ENCODE assay signal across 1 cellular context in the genomic region with DNA sequence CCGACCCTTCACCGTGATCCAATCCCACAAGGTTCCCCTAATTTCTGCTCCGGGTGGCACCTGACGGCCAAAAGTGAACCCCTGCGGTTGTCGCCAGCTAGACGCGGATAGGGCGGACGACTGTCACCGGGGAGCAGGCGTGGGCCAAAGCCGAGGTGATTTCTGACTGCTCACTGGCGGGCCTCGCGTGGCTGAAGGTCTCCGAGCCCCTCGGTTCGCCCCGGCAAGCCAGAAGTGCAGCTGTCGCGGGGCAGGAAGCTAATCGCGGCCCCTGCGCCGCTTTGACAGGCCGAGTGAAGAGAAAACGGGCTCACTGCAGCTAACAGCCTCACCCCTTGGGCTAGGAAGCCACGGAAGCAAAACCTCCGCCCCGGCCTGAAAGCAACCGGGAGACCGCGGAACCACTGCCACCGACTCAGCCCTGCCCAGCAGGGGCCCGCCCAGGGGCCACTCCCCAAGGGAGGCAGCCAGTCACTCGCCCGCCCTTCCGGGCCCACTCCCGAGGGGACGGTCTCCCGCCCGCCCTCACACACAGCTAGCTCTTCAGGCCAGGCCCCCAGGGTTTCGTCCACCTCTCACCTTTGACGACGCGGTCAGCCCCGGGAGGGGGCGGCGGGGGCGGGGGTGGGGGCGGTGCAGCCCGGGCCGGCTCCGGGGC.
A peak's percentile ranks its signal among the peaks of the same experiment; 100 is the strongest.
TF ChIP-seq lines count a peak whose summit lies in the region.

No MANE protein-coding gene starts in this region.

TF ChIP-seq in HepG2, 621 proteins besides CTCF, POLR2A, EP300 and RAD21 (continued from another document and continues in another):
- TF ChIP-seq, protein P1, sequence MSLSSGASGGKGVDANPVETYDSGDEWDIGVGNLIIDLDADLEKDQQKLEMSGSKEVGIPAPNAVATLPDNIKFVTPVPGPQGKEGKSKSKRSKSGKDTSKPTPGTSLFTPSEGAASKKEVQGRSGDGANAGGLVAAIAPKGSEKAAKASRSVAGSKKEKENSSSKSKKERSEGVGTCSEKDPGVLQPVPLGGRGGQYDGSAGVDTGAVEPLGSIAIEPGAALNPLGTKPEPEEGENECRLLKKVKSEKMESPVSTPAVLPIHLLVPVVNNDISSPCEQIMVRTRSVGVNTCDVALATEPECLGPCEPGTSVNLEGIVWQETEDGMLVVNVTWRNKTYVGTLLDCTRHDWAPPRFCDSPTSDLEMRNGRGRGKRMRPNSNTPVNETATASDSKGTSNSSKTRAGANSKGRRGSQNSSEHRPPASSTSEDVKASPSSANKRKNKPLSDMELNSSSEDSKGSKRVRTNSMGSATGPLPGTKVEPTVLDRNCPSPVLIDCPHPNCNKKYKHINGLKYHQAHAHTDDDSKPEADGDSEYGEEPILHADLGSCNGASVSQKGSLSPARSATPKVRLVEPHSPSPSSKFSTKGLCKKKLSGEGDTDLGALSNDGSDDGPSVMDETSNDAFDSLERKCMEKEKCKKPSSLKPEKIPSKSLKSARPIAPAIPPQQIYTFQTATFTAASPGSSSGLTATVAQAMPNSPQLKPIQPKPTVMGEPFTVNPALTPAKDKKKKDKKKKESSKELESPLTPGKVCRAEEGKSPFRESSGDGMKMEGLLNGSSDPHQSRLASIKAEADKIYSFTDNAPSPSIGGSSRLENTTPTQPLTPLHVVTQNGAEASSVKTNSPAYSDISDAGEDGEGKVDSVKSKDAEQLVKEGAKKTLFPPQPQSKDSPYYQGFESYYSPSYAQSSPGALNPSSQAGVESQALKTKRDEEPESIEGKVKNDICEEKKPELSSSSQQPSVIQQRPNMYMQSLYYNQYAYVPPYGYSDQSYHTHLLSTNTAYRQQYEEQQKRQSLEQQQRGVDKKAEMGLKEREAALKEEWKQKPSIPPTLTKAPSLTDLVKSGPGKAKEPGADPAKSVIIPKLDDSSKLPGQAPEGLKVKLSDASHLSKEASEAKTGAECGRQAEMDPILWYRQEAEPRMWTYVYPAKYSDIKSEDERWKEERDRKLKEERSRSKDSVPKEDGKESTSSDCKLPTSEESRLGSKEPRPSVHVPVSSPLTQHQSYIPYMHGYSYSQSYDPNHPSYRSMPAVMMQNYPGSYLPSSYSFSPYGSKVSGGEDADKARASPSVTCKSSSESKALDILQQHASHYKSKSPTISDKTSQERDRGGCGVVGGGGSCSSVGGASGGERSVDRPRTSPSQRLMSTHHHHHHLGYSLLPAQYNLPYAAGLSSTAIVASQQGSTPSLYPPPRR (CRISPR knock-in tag; IDR thresholded peaks at IDR 0.05; ENCODE audit: borderline replicate concordance): no peak
- TF ChIP-seq, protein P2, sequence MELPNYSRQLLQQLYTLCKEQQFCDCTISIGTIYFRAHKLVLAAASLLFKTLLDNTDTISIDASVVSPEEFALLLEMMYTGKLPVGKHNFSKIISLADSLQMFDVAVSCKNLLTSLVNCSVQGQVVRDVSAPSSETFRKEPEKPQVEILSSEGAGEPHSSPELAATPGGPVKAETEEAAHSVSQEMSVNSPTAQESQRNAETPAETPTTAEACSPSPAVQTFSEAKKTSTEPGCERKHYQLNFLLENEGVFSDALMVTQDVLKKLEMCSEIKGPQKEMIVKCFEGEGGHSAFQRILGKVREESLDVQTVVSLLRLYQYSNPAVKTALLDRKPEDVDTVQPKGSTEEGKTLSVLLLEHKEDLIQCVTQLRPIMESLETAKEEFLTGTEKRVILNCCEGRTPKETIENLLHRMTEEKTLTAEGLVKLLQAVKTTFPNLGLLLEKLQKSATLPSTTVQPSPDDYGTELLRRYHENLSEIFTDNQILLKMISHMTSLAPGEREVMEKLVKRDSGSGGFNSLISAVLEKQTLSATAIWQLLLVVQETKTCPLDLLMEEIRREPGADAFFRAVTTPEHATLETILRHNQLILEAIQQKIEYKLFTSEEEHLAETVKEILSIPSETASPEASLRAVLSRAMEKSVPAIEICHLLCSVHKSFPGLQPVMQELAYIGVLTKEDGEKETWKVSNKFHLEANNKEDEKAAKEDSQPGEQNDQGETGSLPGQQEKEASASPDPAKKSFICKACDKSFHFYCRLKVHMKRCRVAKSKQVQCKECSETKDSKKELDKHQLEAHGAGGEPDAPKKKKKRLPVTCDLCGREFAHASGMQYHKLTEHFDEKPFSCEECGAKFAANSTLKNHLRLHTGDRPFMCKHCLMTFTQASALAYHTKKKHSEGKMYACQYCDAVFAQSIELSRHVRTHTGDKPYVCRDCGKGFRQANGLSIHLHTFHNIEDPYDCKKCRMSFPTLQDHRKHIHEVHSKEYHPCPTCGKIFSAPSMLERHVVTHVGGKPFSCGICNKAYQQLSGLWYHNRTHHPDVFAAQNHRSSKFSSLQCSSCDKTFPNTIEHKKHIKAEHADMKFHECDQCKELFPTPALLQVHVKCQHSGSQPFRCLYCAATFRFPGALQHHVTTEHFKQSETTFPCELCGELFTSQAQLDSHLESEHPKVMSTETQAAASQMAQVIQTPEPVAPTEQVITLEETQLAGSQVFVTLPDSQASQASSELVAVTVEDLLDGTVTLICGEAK (IDR thresholded peaks at IDR 0.05): no peak
- TF ChIP-seq, protein P2 (CRISPR knock-in tag; IDR thresholded peaks at IDR 0.05): peak; percentile 33; the same call in 1 of the 2 replicates
- TF ChIP-seq HMG20B (CRISPR knock-in tag; conservative IDR thresholded peaks at IDR 0.05): no peak
- TF ChIP-seq RAD51 (IDR thresholded peaks at IDR 0.05; ENCODE audit: borderline replicate concordance): no peak
- no peak for TF ChIP-seq TSC22D2 (CRISPR knock-in tag; IDR thresholded peaks at IDR 0.05; ENCODE audit: borderline replicate concordance)
- TF ChIP-seq SIN3B (IDR thresholded peaks at IDR 0.05; ENCODE audit: low read length): no peak
- TF ChIP-seq ZNF788 (CRISPR knock-in tag; IDR thresholded peaks at IDR 0.05; ENCODE audit: borderline replicate concordance): peak; percentile 52; the same call in 1 of the 2 replicates
- TF ChIP-seq, protein P3, sequence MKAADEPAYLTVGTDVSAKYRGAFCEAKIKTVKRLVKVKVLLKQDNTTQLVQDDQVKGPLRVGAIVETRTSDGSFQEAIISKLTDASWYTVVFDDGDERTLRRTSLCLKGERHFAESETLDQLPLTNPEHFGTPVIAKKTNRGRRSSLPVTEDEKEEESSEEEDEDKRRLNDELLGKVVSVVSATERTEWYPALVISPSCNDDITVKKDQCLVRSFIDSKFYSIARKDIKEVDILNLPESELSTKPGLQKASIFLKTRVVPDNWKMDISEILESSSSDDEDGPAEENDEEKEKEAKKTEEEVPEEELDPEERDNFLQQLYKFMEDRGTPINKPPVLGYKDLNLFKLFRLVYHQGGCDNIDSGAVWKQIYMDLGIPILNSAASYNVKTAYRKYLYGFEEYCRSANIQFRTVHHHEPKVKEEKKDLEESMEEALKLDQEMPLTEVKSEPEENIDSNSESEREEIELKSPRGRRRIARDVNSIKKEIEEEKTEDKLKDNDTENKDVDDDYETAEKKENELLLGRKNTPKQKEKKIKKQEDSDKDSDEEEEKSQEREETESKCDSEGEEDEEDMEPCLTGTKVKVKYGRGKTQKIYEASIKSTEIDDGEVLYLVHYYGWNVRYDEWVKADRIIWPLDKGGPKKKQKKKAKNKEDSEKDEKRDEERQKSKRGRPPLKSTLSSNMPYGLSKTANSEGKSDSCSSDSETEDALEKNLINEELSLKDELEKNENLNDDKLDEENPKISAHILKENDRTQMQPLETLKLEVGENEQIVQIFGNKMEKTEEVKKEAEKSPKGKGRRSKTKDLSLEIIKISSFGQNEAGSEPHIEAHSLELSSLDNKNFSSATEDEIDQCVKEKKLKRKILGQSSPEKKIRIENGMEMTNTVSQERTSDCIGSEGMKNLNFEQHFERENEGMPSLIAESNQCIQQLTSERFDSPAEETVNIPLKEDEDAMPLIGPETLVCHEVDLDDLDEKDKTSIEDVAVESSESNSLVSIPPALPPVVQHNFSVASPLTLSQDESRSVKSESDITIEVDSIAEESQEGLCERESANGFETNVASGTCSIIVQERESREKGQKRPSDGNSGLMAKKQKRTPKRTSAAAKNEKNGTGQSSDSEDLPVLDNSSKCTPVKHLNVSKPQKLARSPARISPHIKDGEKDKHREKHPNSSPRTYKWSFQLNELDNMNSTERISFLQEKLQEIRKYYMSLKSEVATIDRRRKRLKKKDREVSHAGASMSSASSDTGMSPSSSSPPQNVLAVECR (CRISPR knock-in tag; IDR thresholded peaks at IDR 0.05; ENCODE audit: borderline replicate concordance): peak; percentile 85
- TF ChIP-seq ZNF460 (CRISPR knock-in tag; IDR thresholded peaks at IDR 0.05; ENCODE audit: borderline replicate concordance): no peak
- TF ChIP-seq, protein P4, sequence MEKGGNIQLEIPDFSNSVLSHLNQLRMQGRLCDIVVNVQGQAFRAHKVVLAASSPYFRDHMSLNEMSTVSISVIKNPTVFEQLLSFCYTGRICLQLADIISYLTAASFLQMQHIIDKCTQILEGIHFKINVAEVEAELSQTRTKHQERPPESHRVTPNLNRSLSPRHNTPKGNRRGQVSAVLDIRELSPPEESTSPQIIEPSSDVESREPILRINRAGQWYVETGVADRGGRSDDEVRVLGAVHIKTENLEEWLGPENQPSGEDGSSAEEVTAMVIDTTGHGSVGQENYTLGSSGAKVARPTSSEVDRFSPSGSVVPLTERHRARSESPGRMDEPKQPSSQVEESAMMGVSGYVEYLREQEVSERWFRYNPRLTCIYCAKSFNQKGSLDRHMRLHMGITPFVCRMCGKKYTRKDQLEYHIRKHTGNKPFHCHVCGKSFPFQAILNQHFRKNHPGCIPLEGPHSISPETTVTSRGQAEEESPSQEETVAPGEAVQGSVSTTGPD (CRISPR knock-in tag; IDR thresholded peaks at IDR 0.05): 0 out of 2 replicates have a peak, but pooled peaks have one; percentile 32
- TF ChIP-seq ZNF746 (CRISPR knock-in tag; IDR thresholded peaks at IDR 0.05): peak; percentile 41; the same call in 1 of the 2 replicates
- TF ChIP-seq ZNF761 (CRISPR knock-in tag; conservative IDR thresholded peaks at IDR 0.05): no peak
- peak; percentile 88 for TF ChIP-seq RBM39 (IDR thresholded peaks at IDR 0.05; ENCODE audit: low read depth, low read length, poor library complexity, severe bottlenecking)
- TF ChIP-seq CEBPB (IDR thresholded peaks at IDR 0.05; ENCODE audit: borderline replicate concordance, low read depth, low read length): no peak
- TF ChIP-seq, protein P5, sequence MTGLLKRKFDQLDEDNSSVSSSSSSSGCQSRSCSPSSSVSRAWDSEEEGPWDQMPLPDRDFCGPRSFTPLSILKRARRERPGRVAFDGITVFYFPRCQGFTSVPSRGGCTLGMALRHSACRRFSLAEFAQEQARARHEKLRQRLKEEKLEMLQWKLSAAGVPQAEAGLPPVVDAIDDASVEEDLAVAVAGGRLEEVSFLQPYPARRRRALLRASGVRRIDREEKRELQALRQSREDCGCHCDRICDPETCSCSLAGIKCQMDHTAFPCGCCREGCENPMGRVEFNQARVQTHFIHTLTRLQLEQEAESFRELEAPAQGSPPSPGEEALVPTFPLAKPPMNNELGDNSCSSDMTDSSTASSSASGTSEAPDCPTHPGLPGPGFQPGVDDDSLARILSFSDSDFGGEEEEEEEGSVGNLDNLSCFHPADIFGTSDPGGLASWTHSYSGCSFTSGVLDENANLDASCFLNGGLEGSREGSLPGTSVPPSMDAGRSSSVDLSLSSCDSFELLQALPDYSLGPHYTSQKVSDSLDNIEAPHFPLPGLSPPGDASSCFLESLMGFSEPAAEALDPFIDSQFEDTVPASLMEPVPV (CRISPR knock-in tag; IDR thresholded peaks at IDR 0.05): no peak
- TF ChIP-seq, protein P6, sequence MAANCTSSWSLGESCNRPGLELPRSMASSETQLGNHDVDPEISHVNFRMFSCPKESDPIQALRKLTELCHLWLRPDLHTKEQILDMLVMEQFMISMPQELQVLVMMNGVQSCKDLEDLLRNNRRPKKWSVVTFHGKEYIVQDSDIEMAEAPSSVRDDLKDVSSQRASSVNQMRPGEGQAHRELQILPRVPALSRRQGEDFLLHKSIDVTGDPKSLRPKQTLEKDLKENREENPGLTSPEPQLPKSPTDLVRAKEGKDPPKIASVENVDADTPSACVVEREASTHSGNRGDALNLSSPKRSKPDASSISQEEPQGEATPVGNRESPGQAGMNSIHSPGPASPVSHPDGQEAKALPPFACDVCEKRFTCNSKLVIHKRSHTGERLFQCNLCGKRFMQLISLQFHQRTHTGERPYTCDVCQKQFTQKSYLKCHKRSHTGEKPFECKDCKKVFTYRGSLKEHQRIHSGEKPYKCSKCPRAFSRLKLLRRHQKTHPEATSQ (CRISPR knock-in tag; IDR thresholded peaks at IDR 0.05; ENCODE audit: borderline replicate concordance): no peak
- no peak; the same call in 1 of the 2 replicates for TF ChIP-seq SP4 (CRISPR knock-in tag; IDR thresholded peaks at IDR 0.05)
- no peak for TF ChIP-seq ZSCAN22 (CRISPR knock-in tag; IDR thresholded peaks at IDR 0.05)
- peak; percentile 90 for TF ChIP-seq ZNF772 (CRISPR knock-in tag; IDR thresholded peaks at IDR 0.05)
- TF ChIP-seq ARNTL (CRISPR knock-in tag; IDR thresholded peaks at IDR 0.05): no peak
